ENCODE assay signal across 10 cellular contexts in the genomic region with DNA sequence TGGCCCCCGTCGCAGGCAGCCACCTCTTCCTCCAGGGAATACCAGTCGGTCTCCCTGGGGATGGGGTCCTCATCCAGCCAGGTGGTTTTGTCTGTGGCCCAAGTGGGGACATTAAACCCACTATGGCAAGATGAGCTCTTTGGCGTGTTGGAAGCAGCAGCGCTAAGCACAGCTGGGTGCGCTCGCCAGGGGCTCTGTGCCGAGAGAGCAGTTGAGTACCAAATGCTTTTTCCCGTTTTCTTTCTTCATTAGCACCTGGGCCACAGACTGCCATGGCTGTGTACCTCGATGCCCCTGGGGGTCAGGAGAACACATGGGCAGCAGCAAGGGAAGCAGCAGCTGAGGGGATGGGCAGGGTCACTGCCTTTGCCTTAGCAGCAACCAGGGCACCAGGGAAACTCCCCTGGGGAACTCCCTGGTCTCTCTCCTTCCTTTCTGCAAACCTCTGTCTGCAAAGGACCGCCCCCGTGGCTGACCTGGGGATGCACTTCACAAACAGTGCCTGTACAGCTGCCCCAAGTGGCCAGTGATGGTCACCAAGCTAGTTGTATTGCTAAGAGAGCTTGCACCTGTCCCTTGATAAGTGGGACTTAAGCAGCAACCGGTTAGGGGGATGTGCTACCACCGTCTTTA.
DNase-seq lines count a peak whose midpoint lies in the region; ATAC-seq and TF ChIP-seq lines count a peak whose summit lies in the region.
"Had no signal": no experiment of that assay in that cellular context is flagged by ENCODE, and none has a peak within 500 bp of the region (broad histone marks: within the 10 kb centered on the region; RNA-seq: fewer than 3 reads in every experiment).

No MANE protein-coding gene starts in this region.

- H3K27me3 ChIP-seq in brain microvascular endothelial cell (replicated peaks): no peaks in the 10 kb centered on the region
- H3K27me3 ChIP-seq: foreskin keratinocyte, spleen had no signal

- peak; percentile 96 for ATAC-seq in GM18498 (IDR thresholded peaks at IDR 0.05; ENCODE audit: unreplicated experiment)
- peak; percentile 95 for ATAC-seq in GM19452 (IDR thresholded peaks at IDR 0.05; ENCODE audit: unreplicated experiment)
- ATAC-seq in HG03135 (IDR thresholded peaks at IDR 0.05; ENCODE audit: unreplicated experiment): peak; percentile 87
- ATAC-seq: foreskin keratinocyte had no signal

- DNase-seq in activated T-helper 9 cell treated with anti-CD3 and anti-CD28 coated beads, Interleukin-2, amount 50 U/mL, for 16 hours (ENCODE audit: low read depth): peak; percentile 5
- DNase-seq in brain microvascular endothelial cell: no peak
- no peak for DNase-seq in NCI-H2029 treated with DMSO at 0.1 percent for 48 hours (lab: John Stamatoyannopoulos, UW)
- DNase-seq in NCI-H69 (lab: John Stamatoyannopoulos, UW): no peak
- no peak for DNase-seq in foreskin fibroblast
- DNase-seq: foreskin keratinocyte, spleen had no signal

- H3K4me3 ChIP-seq in brain microvascular endothelial cell (ENCODE audit: low read depth, low read length) (no peak overlapping the region), foreskin fibroblast (ENCODE audit: low read depth in 1 of 2, low read length in 2 of 2) (no peak overlapping the region)
- H3K4me3 ChIP-seq: spleen had no signal

- no peaks in the 10 kb centered on the region for H3K36me3 ChIP-seq in brain microvascular endothelial cell (replicated peaks)
- H3K36me3 ChIP-seq: spleen had no signal

- TF ChIP-seq CTCF in brain microvascular endothelial cell (IDR thresholded peaks at IDR 0.05; ENCODE audit: low read depth, low read length, missing control alignments) (no peak), foreskin fibroblast (IDR thresholded peaks at IDR 0.05; ENCODE audit: low read depth, low read length) (no peak)

- in situ Hi-C loops in brain microvascular endothelial cell (cut with HindIII; ENCODE audit: low pct_ligation_motif_present, low sequenced_read_pairs): no loop called here

- no peak overlapping the region for H3K27ac ChIP-seq in brain microvascular endothelial cell
- H3K27ac ChIP-seq: foreskin keratinocyte, spleen had no signal
